Comparison of ENCODE assay signal across 30 cellular contexts in the genomic region with DNA sequence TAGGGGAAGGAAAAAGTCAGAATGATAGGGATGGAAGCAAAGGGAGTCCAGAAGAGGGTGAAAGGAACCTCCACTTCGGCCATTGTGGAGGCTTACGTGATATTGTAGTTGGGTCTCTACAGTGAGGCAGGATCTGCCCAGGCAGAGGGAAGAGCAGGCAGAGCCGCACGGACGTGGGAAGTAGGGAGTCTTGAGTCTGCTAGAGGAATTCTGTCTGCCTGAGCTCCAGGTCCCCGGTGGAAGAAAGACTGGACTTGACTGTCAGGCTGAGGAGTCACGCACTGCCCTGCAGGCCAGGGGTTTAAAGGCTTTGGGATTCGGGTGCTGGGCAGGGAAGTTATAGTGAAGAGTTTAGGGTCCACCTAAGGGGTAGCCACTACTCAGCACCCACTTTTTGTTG. TPM values are rescaled to one million over a fixed set of nuclear protein-coding genes. Genes with fewer than 3 reads are reported as not detected.
"Had no signal": no experiment of that assay in that cellular context is flagged by ENCODE, and none has a peak within 500 bp of the region (broad histone marks: within the 10 kb centered on the region; RNA-seq: fewer than 3 reads in every experiment).

No MANE protein-coding gene starts in this region.

- ATAC-seq: activated CD4-positive, alpha-beta T cell treated with anti-CD3 and anti-CD28 coated beads for 36 hours; activated CD8-positive, alpha-beta T cell treated with anti-CD3 and anti-CD28 coated beads, Interleukin-2, amount 10 ng/mL, durations not matched to agents 7 days and 5 days; activated naive CD4-positive, alpha-beta T cell treated with anti-CD3 and anti-CD28 coated beads, Interleukin-2, amount 50 U/mL, for 72 hours; activated T-cell treated with anti-CD3 and anti-CD28 coated beads, Interleukin-2, amount 50 U/mL, for 4 hours; activated T-helper 17 cell treated with anti-CD3 and anti-CD28 coated beads, Interleukin-2, amount 50 U/mL, for 72 hours; effector memory CD8-positive, alpha-beta T cell; foreskin keratinocyte; gastrocnemius medialis had no signal

- H3K4me1 Mint-ChIP-seq: activated CD4-positive, alpha-beta T cell treated with anti-CD3 and anti-CD28 coated beads for 36 hours; activated CD4-positive, alpha-beta T cell treated with anti-CD3 and anti-CD28 coated beads, Interleukin-2, amount 10 ng/mL, durations not matched to agents 24 days and 14 days; activated naive CD4-positive, alpha-beta T cell treated with anti-CD3 and anti-CD28 coated beads, Interleukin-2, amount 10 ng/mL, durations not matched to agents 7 days and 5 days; activated naive CD8-positive, alpha-beta T cell treated with anti-CD3 and anti-CD28 coated beads, Interleukin-2, amount 10 ng/mL, durations not matched to agents 7 days and 5 days; activated T-helper 17 cell treated with anti-CD3 and anti-CD28 coated beads, Interleukin-2, amount 50 U/mL, for 72 hours; brain had no signal

- H3K4me1 ChIP-seq: ascending aorta, breast epithelium, colonic mucosa, esophagus muscularis mucosa, foreskin keratinocyte, gastrocnemius medialis had no signal

- H3K27ac Mint-ChIP-seq: activated CD4-positive, alpha-beta memory T cell treated with anti-CD3 and anti-CD28 coated beads for 36 hours; activated CD4-positive, alpha-beta T cell treated with anti-CD3 and anti-CD28 coated beads for 36 hours; activated CD4-positive, alpha-beta T cell treated with anti-CD3 and anti-CD28 coated beads, Interleukin-2, amount 10 ng/mL, durations not matched to agents 24 days and 14 days; activated CD8-positive, alpha-beta T cell treated with anti-CD3 and anti-CD28 coated beads, Interleukin-2, amount 10 ng/mL, durations not matched to agents 7 days and 5 days; activated naive CD4-positive, alpha-beta T cell treated with anti-CD3 and anti-CD28 coated beads, Interleukin-2, amount 10 ng/mL, durations not matched to agents 7 days and 5 days; activated naive CD4-positive, alpha-beta T cell treated with anti-CD3 and anti-CD28 coated beads, Interleukin-2, amount 50 U/mL, for 72 hours; activated naive CD8-positive, alpha-beta T cell treated with anti-CD3 and anti-CD28 coated beads, Interleukin-2, amount 10 ng/mL, durations not matched to agents 7 days and 5 days; activated T-helper 17 cell treated with anti-CD3 and anti-CD28 coated beads, Interleukin-2, amount 50 U/mL, for 72 hours; brain; dendritic cell treated with granulocyte-macrophage colony-stimulating factor and Interleukin-4, amounts not matched to agents 40 ng/mL and 50 ng/mL, for 4 days; effector memory CD8-positive, alpha-beta T cell had no signal

- H3K36me3 Mint-ChIP-seq: activated CD4-positive, alpha-beta memory T cell treated with anti-CD3 and anti-CD28 coated beads for 36 hours; activated naive CD4-positive, alpha-beta T cell treated with anti-CD3 and anti-CD28 coated beads, Interleukin-2, amount 10 ng/mL, durations not matched to agents 7 days and 5 days; activated naive CD4-positive, alpha-beta T cell treated with anti-CD3 and anti-CD28 coated beads, Interleukin-2, amount 50 U/mL, for 72 hours; activated naive CD8-positive, alpha-beta T cell treated with anti-CD3 and anti-CD28 coated beads, Interleukin-2, amount 10 ng/mL, durations not matched to agents 7 days and 5 days; brain had no signal

- H3K9me3 ChIP-seq: ascending aorta, colonic mucosa, gastrocnemius medialis had no signal

- H3K27me3 ChIP-seq: ascending aorta, breast epithelium, cardiac muscle cell, colonic mucosa, foreskin keratinocyte, gastrocnemius medialis had no signal

- H3K27me3 Mint-ChIP-seq: activated CD4-positive, alpha-beta memory T cell treated with anti-CD3 and anti-CD28 coated beads for 36 hours; activated CD4-positive, alpha-beta T cell treated with anti-CD3 and anti-CD28 coated beads for 36 hours; activated CD4-positive, alpha-beta T cell treated with anti-CD3 and anti-CD28 coated beads, Interleukin-2, amount 10 ng/mL, durations not matched to agents 24 days and 14 days; activated T-helper 17 cell treated with anti-CD3 and anti-CD28 coated beads, Interleukin-2, amount 50 U/mL, for 72 hours had no signal

- H3K4me3 ChIP-seq: ascending aorta, breast epithelium, cardiac muscle cell, colonic mucosa, dorsolateral prefrontal cortex, esophagus muscularis mucosa, gastrocnemius medialis had no signal

- H3K36me3 ChIP-seq: ascending aorta, breast epithelium, cardiac muscle cell, colonic mucosa, esophagus muscularis mucosa, gastrocnemius medialis had no signal

- H3K9me3 Mint-ChIP-seq: activated CD4-positive, alpha-beta T cell treated with anti-CD3 and anti-CD28 coated beads, Interleukin-2, amount 10 ng/mL, durations not matched to agents 24 days and 14 days; activated naive CD4-positive, alpha-beta T cell treated with anti-CD3 and anti-CD28 coated beads, Interleukin-2, amount 10 ng/mL, durations not matched to agents 7 days and 5 days; activated naive CD4-positive, alpha-beta T cell treated with anti-CD3 and anti-CD28 coated beads, Interleukin-2, amount 50 U/mL, for 72 hours; activated naive CD8-positive, alpha-beta T cell treated with anti-CD3 and anti-CD28 coated beads, Interleukin-2, amount 10 ng/mL, durations not matched to agents 7 days and 5 days; activated T-helper 17 cell treated with anti-CD3 and anti-CD28 coated beads, Interleukin-2, amount 50 U/mL, for 72 hours; brain; effector memory CD8-positive, alpha-beta T cell had no signal

- H3K27ac ChIP-seq: ascending aorta, breast epithelium, cardiac muscle cell, colonic mucosa, dorsolateral prefrontal cortex, esophagus muscularis mucosa, foreskin keratinocyte, gastrocnemius medialis had no signal

- H3K4me3 Mint-ChIP-seq: activated CD4-positive, alpha-beta memory T cell treated with anti-CD3 and anti-CD28 coated beads for 36 hours; activated CD4-positive, alpha-beta T cell treated with anti-CD3 and anti-CD28 coated beads for 36 hours; activated CD4-positive, alpha-beta T cell treated with anti-CD3 and anti-CD28 coated beads, Interleukin-2, amount 10 ng/mL, durations not matched to agents 24 days and 14 days; activated CD8-positive, alpha-beta T cell treated with anti-CD3 and anti-CD28 coated beads, Interleukin-2, amount 10 ng/mL, durations not matched to agents 7 days and 5 days; activated naive CD4-positive, alpha-beta T cell treated with anti-CD3 and anti-CD28 coated beads, Interleukin-2, amount 10 ng/mL, durations not matched to agents 7 days and 5 days; activated naive CD8-positive, alpha-beta T cell treated with anti-CD3 and anti-CD28 coated beads, Interleukin-2, amount 10 ng/mL, durations not matched to agents 7 days and 5 days; activated T-cell treated with anti-CD3 and anti-CD28 coated beads, Interleukin-2, amount 50 U/mL, for 4 hours; activated T-helper 17 cell treated with anti-CD3 and anti-CD28 coated beads, Interleukin-2, amount 50 U/mL, for 72 hours; brain; dendritic cell treated with granulocyte-macrophage colony-stimulating factor and Interleukin-4, amounts not matched to agents 40 ng/mL and 50 ng/mL, for 4 days; effector memory CD8-positive, alpha-beta T cell had no signal

- DNase-seq: activated CD4-positive, alpha-beta memory T cell treated with anti-CD3 and anti-CD28 coated beads for 36 hours; activated CD4-positive, alpha-beta T cell treated with anti-CD3 and anti-CD28 coated beads for 36 hours; activated CD4-positive, alpha-beta T cell treated with anti-CD3 and anti-CD28 coated beads, Interleukin-2, amount 10 ng/mL, durations not matched to agents 24 days and 14 days; activated CD4-positive, CD25-positive, alpha-beta regulatory T cell; activated CD4-positive, CD25-positive, alpha-beta regulatory T cell treated with anti-CD3 and anti-CD28 coated beads, Interleukin-2, amount 50 U/mL, for 72 hours; activated CD8-positive, alpha-beta T cell treated with anti-CD3 and anti-CD28 coated beads, Interleukin-2, amount 10 ng/mL, durations not matched to agents 7 days and 5 days; activated gamma-delta T cell; activated naive CD4-positive, alpha-beta T cell; activated naive CD4-positive, alpha-beta T cell treated with anti-CD3 and anti-CD28 coated beads, Interleukin-2, amount 10 ng/mL, durations not matched to agents 7 days and 5 days; activated naive CD8-positive, alpha-beta T cell treated with anti-CD3 and anti-CD28 coated beads, Interleukin-2, amount 10 ng/mL, durations not matched to agents 7 days and 5 days; activated T-cell treated with anti-CD3 and anti-CD28 coated beads, Interleukin-2, amount 50 U/mL, for 4 hours; central memory CD4-positive, alpha-beta T cell; cerebellar nuclear complex; colonic mucosa; dorsolateral prefrontal cortex; effector memory CD8-positive, alpha-beta T cell; erythroblast; foreskin keratinocyte; gastrocnemius medialis; T-helper 2 cell had no signal

RNA-seq across cellular contexts. Expression of gene TGM6, which starts 16.4 kb away (rescaled TPM):
- total RNA-seq: activated CD4-positive, alpha-beta memory T cell treated with anti-CD3 and anti-CD28 coated beads for 36 hours; activated CD4-positive, alpha-beta T cell treated with anti-CD3 and anti-CD28 coated beads for 36 hours; activated CD4-positive, alpha-beta T cell treated with anti-CD3 and anti-CD28 coated beads, Interleukin-2, amount 10 ng/mL, durations not matched to agents 24 days and 14 days; activated CD8-positive, alpha-beta T cell treated with anti-CD3 and anti-CD28 coated beads, Interleukin-2, amount 10 ng/mL, durations not matched to agents 7 days and 5 days; activated naive CD4-positive, alpha-beta T cell treated with anti-CD3 and anti-CD28 coated beads, Interleukin-2, amount 50 U/mL, for 72 hours; activated naive CD8-positive, alpha-beta T cell treated with anti-CD3 and anti-CD28 coated beads, Interleukin-2, amount 10 ng/mL, durations not matched to agents 7 days and 5 days; activated T-cell treated with anti-CD3 and anti-CD28 coated beads, Interleukin-2, amount 50 U/mL, for 4 hours; activated T-helper 17 cell treated with anti-CD3 and anti-CD28 coated beads, Interleukin-2, amount 50 U/mL, for 72 hours; ascending aorta; breast epithelium; cardiac muscle cell; colonic mucosa; esophagus muscularis mucosa; foreskin keratinocyte; gastrocnemius medialis; glomerular endothelial cell; T-helper 1 cell treated with Interleukin-12 subunit alpha and Interleukin-12 subunit beta and Interleukin-4 antibody, amounts not matched to agents 30 ng/mL and 1 ng/mL, for 36 hours had no signal
- polyA plus RNA-seq: cardiac muscle cell, foreskin keratinocyte had no signal
